ENCODE assay signal across 19 cellular contexts in the genomic region with DNA sequence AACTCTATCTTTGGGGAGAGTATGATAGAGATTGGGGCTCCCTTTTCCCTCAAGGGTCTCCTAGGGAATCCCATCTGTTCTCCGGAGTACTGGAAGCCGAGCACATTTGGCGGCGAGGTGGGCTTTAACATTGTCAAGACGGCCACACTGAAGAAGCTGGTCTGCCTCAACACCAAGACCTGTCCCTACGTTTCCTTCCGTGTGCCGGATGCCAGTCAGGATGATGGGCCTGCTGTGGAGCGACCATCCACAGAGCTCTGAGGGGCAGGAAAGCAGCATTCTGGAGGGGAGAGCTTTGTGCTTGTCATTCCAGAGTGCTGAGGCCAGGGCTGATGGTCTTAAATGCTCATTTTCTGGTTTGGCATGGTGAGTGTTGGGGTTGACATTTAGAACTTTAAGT.
"Had no signal": no experiment of that assay in that cellular context is flagged by ENCODE, and none has a peak within 500 bp of the region (broad histone marks: within the 10 kb centered on the region; RNA-seq: fewer than 3 reads in every experiment).

No MANE protein-coding gene starts in this region.

- H3K27me3 ChIP-seq: ascending aorta, dorsolateral prefrontal cortex, gastrocnemius medialis, heart left ventricle, testis, upper lobe of left lung had no signal

- H3K4me1 ChIP-seq: ascending aorta, gastrocnemius medialis, psoas muscle, testis had no signal

- H3K36me3 ChIP-seq: ascending aorta, gastrocnemius medialis, left ventricle myocardium inferior, upper lobe of left lung had no signal

- DNase-seq: activated CD4-positive, alpha-beta T cell treated with anti-CD3 and anti-CD28 coated beads for 4 hours; activated effector memory CD4-positive, alpha-beta T cell treated with anti-CD3 and anti-CD28 coated beads, Interleukin-2, amount 50 U/mL, for 16 hours; activated naive CD4-positive, alpha-beta T cell treated with anti-CD3 and anti-CD28 coated beads, Interleukin-2, amount 50 U/mL, for 16 hours; activated T-cell treated with anti-CD3 and anti-CD28 coated beads, Interleukin-2, amount 50 U/mL, for 72 hours; dorsolateral prefrontal cortex; gastrocnemius medialis; heart left ventricle; kidney glomerular epithelial cell; left ventricle myocardium inferior; occipital lobe; psoas muscle; right cardiac atrium; stimulated activated CD4-positive, alpha-beta T cell treated with anti-CD3 and anti-CD28 coated beads, Interleukin-2, amount 100 ng/mL, for 48 hours; T-cell; testis; upper lobe of left lung had no signal

- H3K27ac ChIP-seq: ascending aorta, dorsolateral prefrontal cortex, gastrocnemius medialis, left ventricle myocardium inferior, psoas muscle, skin epidermis, testis, upper lobe of left lung had no signal

- H3K36me3 Mint-ChIP-seq: T-cell, WTC11 had no signal

- H3K9me3 ChIP-seq: ascending aorta, gastrocnemius medialis, heart left ventricle, left ventricle myocardium inferior, psoas muscle, testis, upper lobe of left lung had no signal

- ATAC-seq: activated T-cell treated with anti-CD3 and anti-CD28 coated beads, Interleukin-2, amount 50 U/mL, for 72 hours; gastrocnemius medialis; psoas muscle; right cardiac atrium; T-cell; WTC11 had no signal

- H3K4me3 Mint-ChIP-seq: activated T-cell treated with anti-CD3 and anti-CD28 coated beads, Interleukin-2, amount 50 U/mL, for 72 hours; T-cell; WTC11 had no signal

- H3K27ac Mint-ChIP-seq: activated T-cell treated with anti-CD3 and anti-CD28 coated beads, Interleukin-2, amount 50 U/mL, for 72 hours; T-cell; WTC11 had no signal

- H3K9me3 Mint-ChIP-seq: activated T-cell treated with anti-CD3 and anti-CD28 coated beads, Interleukin-2, amount 50 U/mL, for 72 hours; T-cell; WTC11 had no signal

- H3K4me3 ChIP-seq: ascending aorta, dorsolateral prefrontal cortex, gastrocnemius medialis, heart left ventricle, left ventricle myocardium inferior, psoas muscle, skin epidermis, testis, upper lobe of left lung had no signal
